In genomic region chr1:1511533-1512285, GRCh38 we compare ENCODE assay signal across 8 cellular contexts. TPM values are rescaled to one million over a fixed set of nuclear protein-coding genes. Genes with fewer than 3 reads are reported as not detected.
DNase-seq lines count a peak whose midpoint lies in the region; ATAC-seq and TF ChIP-seq lines count a peak whose summit lies in the region.

Gene ATAD3A (plus strand): TSS chr1:1512162. CDS start chr1:1512269, 107 bp downstream.

- H2AFZ ChIP-seq in SK-N-SH (ENCODE audit: low read depth): peak within 1 kb of the TSS; percentile 79

- peaks cover 0 to 4% of the 10 kb centered on the region in 2 experiments; a peak in 1 of 4 replicates for H3K4me1 ChIP-seq in SK-N-SH (ENCODE audit: control insufficient read depth in 1 of 2, insufficient read depth in 2 of 2, low read depth in 1 of 2, low read length in 1 of 2)
- peaks cover 0 to 24% (median 8%) of the 10 kb centered on the region in 3 donors for H3K4me1 ChIP-seq in gastroesophageal sphincter

- H3K9me3 ChIP-seq in SK-N-SH: no peaks in the 10 kb centered on the region
- H3K9me3 ChIP-seq in gastroesophageal sphincter: no peaks in the 10 kb centered on the region

- CTCF ChIA-PET in GM10248 (lab: Yijun Ruan, JAX) (interaction anchor here (0.8 kb wide), 1 partner anchor 74 kb away, joined by 3 read pairs; no protein-coding TSS in a partner anchor), SK-N-SH (lab: Yijun Ruan, JAX) (interaction anchor here (0.7 kb wide), 1 partner anchor 113 kb away, joined by 3 read pairs; the partner anchor contains the start of gene CCNL2)
- CTCF ChIA-PET in activated naive CD4-positive, alpha-beta T cell treated with anti-CD3 and anti-CD28 coated beads, Interleukin-2, amount 10 ng/mL, durations not matched to agents 7 days and 5 days (lab: Charles Lee): interaction anchor here (1.1 kb wide), 1 partner anchor 140 kb away, joined by 3 read pairs; no protein-coding TSS in a partner anchor

- peak within 1 kb of the TSS; percentile 91 for H3K4me2 ChIP-seq in SK-N-SH

- H3K27me3 ChIP-seq in SK-N-SH (ENCODE audit: insufficient read depth) (no peaks in the 10 kb centered on the region), gastroesophageal sphincter (no peaks in the 10 kb centered on the region)

- H3K27ac ChIP-seq in SK-N-SH (ENCODE audit: low read depth in 2 of 2, low read length in 1 of 2): peak within 1 kb of the TSS; percentile 87 to 94
- H3K27ac ChIP-seq in gastroesophageal sphincter: peak within 1 kb of the TSS; percentile 81 to 98 (median 96)
- peak within 1 kb of the TSS; percentile 83 for H3K27ac ChIP-seq in substantia nigra (ENCODE audit: low read depth, low read length, poor library complexity, severe bottlenecking)

- WGBS in SK-N-SH (ENCODE audit: low lambda C conversion rate): 2% methylated on average over 22 of the region's 99 CpGs
- no CpG with 5 or more reads among the region's 99 CpGs for WGBS in gastroesophageal sphincter (ENCODE audit: low coverage in 1 of 2), 2 donors

- H3K4me3 Mint-ChIP-seq in activated naive CD4-positive, alpha-beta T cell treated with anti-CD3 and anti-CD28 coated beads, Interleukin-2, amount 10 ng/mL, durations not matched to agents 7 days and 5 days: peak within 1 kb of the TSS; percentile 81

- H3K36me3 ChIP-seq in SK-N-SH (replicated peaks in 1 of 2; ENCODE audit: control insufficient read depth in 1 of 2, insufficient read depth in 2 of 2, low read length in 1 of 2) (no peaks in the 10 kb centered on the region), gastroesophageal sphincter (peaks cover 0 to 20% of the 10 kb centered on the region in 2 donors)

- H3K27me3 Mint-ChIP-seq in activated naive CD4-positive, alpha-beta T cell treated with anti-CD3 and anti-CD28 coated beads, Interleukin-2, amount 10 ng/mL, durations not matched to agents 7 days and 5 days: no peaks in the 10 kb centered on the region

- TF ChIP-seq POLR2A in gastroesophageal sphincter (IDR thresholded peaks at IDR 0.05): peak; percentile 49 to 53

- peak within 1 kb of the TSS; percentile 92 for H3K27ac Mint-ChIP-seq in activated naive CD4-positive, alpha-beta T cell treated with anti-CD3 and anti-CD28 coated beads, Interleukin-2, amount 10 ng/mL, durations not matched to agents 7 days and 5 days

- H3K9me2 ChIP-seq in SK-N-SH: no peaks in the 10 kb centered on the region

- no peaks in the 10 kb centered on the region for H4K20me1 ChIP-seq in SK-N-SH (ENCODE audit: insufficient read depth)

- POLR2A ChIA-PET in GM10248 (lab: Yijun Ruan, JAX) (no interaction called here), SK-N-SH (lab: Yijun Ruan, JAX) (no interaction called here)

- peaks cover 32% of the 10 kb centered on the region; the same call in 1 of the 2 replicates for H3K79me2 ChIP-seq in SK-N-SH (ENCODE audit: insufficient read depth)

- TF ChIP-seq CTCF in GM10248 (IDR thresholded peaks at IDR 0.05; ENCODE audit: control extremely low read depth, extremely low read depth, low read depth, missing control alignments): no peak
- no peak for TF ChIP-seq CTCF in SK-N-SH (IDR thresholded peaks at IDR 0.05)
- TF ChIP-seq CTCF in gastroesophageal sphincter (IDR thresholded peaks at IDR 0.05): no peak

- peak; percentile 98 for DNase-seq in GM10248 (ENCODE audit: extremely low spot score)
- peak; percentile 89 for DNase-seq in NCI-H1092 (lab: John Stamatoyannopoulos, UW)
- peak; percentile 98 for DNase-seq in SK-N-SH
- DNase-seq in activated naive CD4-positive, alpha-beta T cell treated with anti-CD3 and anti-CD28 coated beads, Interleukin-2, amount 10 ng/mL, durations not matched to agents 7 days and 5 days: peak; percentile 98
- DNase-seq in non-pigmented ciliary epithelial cell (ENCODE audit: low read depth): peak; percentile 79
- DNase-seq in substantia nigra (lab: John Stamatoyannopoulos, UW): peak; percentile 84 to 99 (median 97)

- ATAC-seq in HG02610 (IDR thresholded peaks at IDR 0.05; ENCODE audit: unreplicated experiment): peak; percentile 76
- peak; percentile 99 for ATAC-seq in gastroesophageal sphincter

- peak within 1 kb of the TSS; percentile 96 for H3K9ac ChIP-seq in SK-N-SH

- H3K4me3 ChIP-seq in SK-N-SH (ENCODE audit: low read depth in 2 of 2, low read length in 1 of 2): peak within 1 kb of the TSS; percentile 77 to 88
- H3K4me3 ChIP-seq in gastroesophageal sphincter: peak within 1 kb of the TSS; percentile 93 to 95

- no peaks in the 10 kb centered on the region for H3F3A ChIP-seq in SK-N-SH (replicated peaks; ENCODE audit: insufficient read depth)

- H3K9me3 Mint-ChIP-seq in activated naive CD4-positive, alpha-beta T cell treated with anti-CD3 and anti-CD28 coated beads, Interleukin-2, amount 10 ng/mL, durations not matched to agents 7 days and 5 days: no peaks in the 10 kb centered on the region

- H3K36me3 Mint-ChIP-seq in activated naive CD4-positive, alpha-beta T cell treated with anti-CD3 and anti-CD28 coated beads, Interleukin-2, amount 10 ng/mL, durations not matched to agents 7 days and 5 days: no peaks in the 10 kb centered on the region

- H3K4me1 Mint-ChIP-seq in activated naive CD4-positive, alpha-beta T cell treated with anti-CD3 and anti-CD28 coated beads, Interleukin-2, amount 10 ng/mL, durations not matched to agents 7 days and 5 days: peaks cover 15% of the 10 kb centered on the region

- no peak for TF ChIP-seq RAD21 in SK-N-SH (IDR thresholded peaks at IDR 0.05; ENCODE audit: low read length)

- TF ChIP-seq EP300 in SK-N-SH (IDR thresholded peaks at IDR 0.05; ENCODE audit: borderline replicate concordance in 1 of 2, low read depth in 1 of 2, low read length in 1 of 2) (no peak), gastroesophageal sphincter (IDR thresholded peaks at IDR 0.05) (no peak)

TF ChIP-seq in SK-N-SH, 30 proteins besides CTCF, POLR2A, EP300 and RAD21:
- TF ChIP-seq GABPA (IDR thresholded peaks at IDR 0.05; ENCODE audit: low read depth) (peak; percentile 45), USF2 (IDR thresholded peaks at IDR 0.05; ENCODE audit: borderline replicate concordance, low read depth, low read length) (no peak), MAX (IDR thresholded peaks at IDR 0.05; ENCODE audit: low read depth) (peak; percentile 75), ELF1 (IDR thresholded peaks at IDR 0.05) (peak; percentile 60; the same call in 1 of the 2 replicates), ZBTB33 (IDR thresholded peaks at IDR 0.05; ENCODE audit: borderline replicate concordance, low read depth) (peak; percentile 95), RFX5 (IDR thresholded peaks at IDR 0.05; ENCODE audit: low read length) (no peak), MXI1 (IDR thresholded peaks at IDR 0.05; ENCODE audit: low read depth, low read length) (peak; percentile 78), FOSL2 (IDR thresholded peaks at IDR 0.05; ENCODE audit: borderline replicate concordance, low read depth) (no peak), POLR2AphosphoS5 (IDR thresholded peaks at IDR 0.05; ENCODE audit: low read depth, low read length) (peak; percentile 72), CHD2 (IDR thresholded peaks at IDR 0.05; ENCODE audit: low read length, partially characterized antibody) (peak; percentile 98), NRF1 (IDR thresholded peaks at IDR 0.05; ENCODE audit: low read depth, low read length) (peak; percentile 90), SIN3A (IDR thresholded peaks at IDR 0.05; ENCODE audit: borderline replicate concordance, low read depth, low read length) (peak; percentile 88; the same call in 1 of the 2 replicates)

RNA-seq across cellular contexts. Expression of gene ATAD3A, which starts in this region (rescaled TPM):
- polyA plus RNA-seq in SK-N-SH (2012; rRNA removed): 34.1 and 40.2 TPM in 2 replicates
- polyA plus RNA-seq in SK-N-SH (2012; cell fraction: cytosol; rRNA removed): 17.6 and 25.1 TPM in 2 replicates
- 85.0 and 87.9 TPM in 2 replicates for polyA plus RNA-seq in SK-N-SH (2012; cell fraction: nucleus; rRNA removed)
- total RNA-seq in gastroesophageal sphincter: 10 to 100 TPM; 14.9 to 32.9 (median 19.1) TPM

Comparison
In these comparisons a context has a peak if more than half of its experiments do, and no peak if none do; other contexts are left out.
1. Peak in every context shown above with its lines: DNase-seq, ATAC-seq, H3K4me3 ChIP-seq and H3K27ac ChIP-seq.